Comparison of ENCODE assay signal across 8 cellular contexts in the genomic region with DNA sequence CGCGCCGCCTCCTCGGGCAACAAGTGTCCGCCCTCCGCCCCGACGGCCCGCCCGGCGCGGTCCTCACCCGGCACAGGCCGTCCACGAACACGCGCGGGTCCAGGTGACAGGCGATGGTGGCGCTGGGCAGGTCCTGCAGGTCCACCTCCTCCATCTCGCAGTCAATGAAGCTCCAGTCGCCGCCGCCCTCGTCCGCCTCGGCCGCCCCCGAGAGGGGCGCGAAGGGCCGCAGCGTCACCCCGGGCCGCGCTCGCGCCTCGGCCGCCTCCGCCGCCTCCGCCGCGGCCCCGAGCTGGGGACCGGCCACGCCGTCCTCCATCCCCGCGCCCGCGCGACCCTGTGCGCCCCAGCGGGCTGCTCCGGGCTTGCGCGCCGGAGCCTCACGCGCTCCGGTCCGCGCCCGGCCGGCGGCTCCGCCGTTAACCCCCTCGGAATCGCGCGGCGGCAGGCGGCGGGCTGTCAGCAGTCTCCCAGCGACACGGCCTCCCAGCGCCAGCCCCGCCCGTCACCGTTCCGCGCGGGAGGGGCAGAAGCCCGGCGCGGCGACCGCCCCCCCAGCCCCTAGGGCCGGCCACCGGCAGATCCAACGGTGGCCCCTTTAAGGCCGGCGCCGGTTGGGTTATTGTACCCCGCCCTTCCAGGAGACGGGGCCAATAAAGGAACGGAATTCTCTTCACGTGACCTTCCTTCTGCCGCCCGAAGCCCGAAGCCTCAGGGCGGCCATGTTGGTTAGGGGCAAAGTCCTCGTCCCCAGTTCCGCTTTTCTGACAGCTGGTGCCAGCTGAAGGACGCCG. TPM values are rescaled to one million over a fixed set of nuclear protein-coding genes. Genes with fewer than 3 reads are reported as not detected.
DNase-seq lines count a peak whose midpoint lies in the region; ATAC-seq and TF ChIP-seq lines count a peak whose summit lies in the region.

TSS of gene RCAN1 (minus strand) at position 421 of the 794 bp plus-strand sequence. CDS start at position 319, 102 bp downstream.

- DNase-seq in DMS79 (lab: John Stamatoyannopoulos, UW) (peak; percentile 97), KG1 (lab: John Stamatoyannopoulos, UW) (peak; percentile 83), Peyer's patch (peak; percentile 89 to 96 (median 90))
- DNase-seq in activated T-cell treated with anti-CD3 and anti-CD28 coated beads, Interleukin-2, amount 50 U/mL, for 72 hours: peak; percentile 89 to 91
- peak; percentile 65 for DNase-seq in stimulated activated CD8-positive, alpha-beta memory T cell treated with anti-CD3 and anti-CD28 coated beads, Interleukin-7, amount 100 ng/mL, for 1 hour (ENCODE audit: low read depth in 2 of 2)

- no peaks in the 10 kb centered on the region for H3K27me3 ChIP-seq in Peyer's patch
- H3K27me3 ChIP-seq in muscle layer of colon (ENCODE audit: control insufficient read depth in 1 of 2, insufficient read depth in 2 of 2, low read length in 2 of 2): no peaks in the 10 kb centered on the region

- H3K4me3 ChIP-seq in Peyer's patch: peak within 1 kb of the TSS; percentile 55 to 99 (median 74)
- H3K4me3 ChIP-seq in muscle layer of colon (ENCODE audit: low read depth in 1 of 2, low read length in 2 of 2): peak within 1 kb of the TSS; percentile 65 to 86

- ATAC-seq in GM21737 (IDR thresholded peaks at IDR 0.05; ENCODE audit: unreplicated experiment) (peak; percentile 95), esophagus mucosa (peak; percentile 98)
- ATAC-seq in activated T-cell treated with anti-CD3 and anti-CD28 coated beads, Interleukin-2, amount 50 U/mL, for 72 hours (replicated peaks in 1 of 2): peak; percentile 97 to 98

- H3K36me3 Mint-ChIP-seq in activated T-cell treated with anti-CD3 and anti-CD28 coated beads, Interleukin-2, amount 50 U/mL, for 72 hours (ENCODE audit: insufficient read depth in 2 of 2): no peaks in the 10 kb centered on the region

- H3K36me3 ChIP-seq in Peyer's patch (no peaks in the 10 kb centered on the region), muscle layer of colon (ENCODE audit: insufficient read depth, low read length) (no peaks in the 10 kb centered on the region)

- peaks cover 45% of the 10 kb centered on the region for H3K4me1 Mint-ChIP-seq in activated T-cell treated with anti-CD3 and anti-CD28 coated beads, Interleukin-2, amount 50 U/mL, for 72 hours (ENCODE audit: low read depth)

- H3K9ac ChIP-seq in muscle layer of colon (ENCODE audit: low read length): peak within 1 kb of the TSS; percentile 85

- peak within 1 kb of the TSS; percentile 73 to 93 (median 82) for H3K27ac ChIP-seq in Peyer's patch
- H3K27ac ChIP-seq in muscle layer of colon (ENCODE audit: low read depth, low read length): peak within 1 kb of the TSS; percentile 94

- H3K4me1 ChIP-seq in Peyer's patch: peaks cover 0 to 11% (median 4%) of the 10 kb centered on the region in 4 donors
- H3K4me1 ChIP-seq in muscle layer of colon (ENCODE audit: insufficient read depth, low read length): peaks cover 30% of the 10 kb centered on the region

- H3K27me3 Mint-ChIP-seq in activated T-cell treated with anti-CD3 and anti-CD28 coated beads, Interleukin-2, amount 50 U/mL, for 72 hours (ENCODE audit: low read depth): peaks cover 23% of the 10 kb centered on the region

- TF ChIP-seq POLR2A in Peyer's patch (IDR thresholded peaks at IDR 0.05): peak; percentile 26 to 36

- peak within 1 kb of the TSS; percentile 31 for H3K27ac Mint-ChIP-seq in activated T-cell treated with anti-CD3 and anti-CD28 coated beads, Interleukin-2, amount 50 U/mL, for 72 hours

- no peaks in the 10 kb centered on the region for H3K9me3 Mint-ChIP-seq in activated T-cell treated with anti-CD3 and anti-CD28 coated beads, Interleukin-2, amount 50 U/mL, for 72 hours

- no peak for TF ChIP-seq CTCF in Peyer's patch (IDR thresholded peaks at IDR 0.05)

- H3K9me3 ChIP-seq in Peyer's patch (no peaks in the 10 kb centered on the region), muscle layer of colon (ENCODE audit: low read length) (no peaks in the 10 kb centered on the region)

- H3K4me3 Mint-ChIP-seq in activated T-cell treated with anti-CD3 and anti-CD28 coated beads, Interleukin-2, amount 50 U/mL, for 72 hours: peak within 1 kb of the TSS; percentile 88 to 89

RNA-seq across cellular contexts. Expression of gene RCAN1, which starts in this region (rescaled TPM):
- total RNA-seq in Peyer's patch (10 to 100 TPM; 20.5 to 50.3 (median 26.2) TPM), esophagus mucosa (7.5 TPM)
- 10 to 100 TPM; 11.7 to 13.3 TPM for total RNA-seq in activated T-cell treated with anti-CD3 and anti-CD28 coated beads, Interleukin-2, amount 50 U/mL, for 72 hours

Comparison
In these comparisons a context has a peak if more than half of its experiments do, and no peak if none do; other contexts are left out.
1. Peak in every context shown above with its lines: DNase-seq, ATAC-seq, H3K4me3 ChIP-seq and H3K27ac ChIP-seq.